ENCODE assay signal across 9 cellular contexts in genomic region chr7:116630357-116630756, GRCh38. TPM values are rescaled to one million over a fixed set of nuclear protein-coding genes. Genes with fewer than 3 reads are reported as not detected.
DNase-seq lines count a peak whose midpoint lies in the region; ATAC-seq, FAIRE-seq and TF ChIP-seq lines count a peak whose summit lies in the region.
"Had no signal": no experiment of that assay in that cellular context is flagged by ENCODE, and none has a peak within 500 bp of the region (broad histone marks: within the 10 kb centered on the region; RNA-seq: fewer than 3 reads in every experiment).

No MANE protein-coding gene starts in this region.

- no peak overlapping the region for H3K27ac Mint-ChIP-seq in WTC11
- H3K27ac Mint-ChIP-seq: naive thymus-derived CD8-positive, alpha-beta T cell had no signal

- TF ChIP-seq CTCF in kidney (IDR thresholded peaks at IDR 0.05; ENCODE audit: borderline replicate concordance, extremely low read depth, insufficient read depth) (no peak), WTC11 (IDR thresholded peaks at IDR 0.05) (no peak)

- CTCF ChIA-PET in WTC11 (lab: Charles Lee) = no interaction called here

- intact Hi-C loops in kidney (cut with DNase I) = no loop called here

- 0 out of 2 replicates have a peak, but pooled peaks cover 3% of the 10 kb centered on the region for H3K4me1 Mint-ChIP-seq in WTC11

- H3K9me3 ChIP-seq in kidney (ENCODE audit: control insufficient read depth in 1 of 2, low read length in 2 of 2) = no peaks in the 10 kb centered on the region

- DNase-seq in kidney = no peak
- no peak for DNase-seq in WTC11 (ENCODE audit: low spot score)
- DNase-seq in NCI-H2171 (lab: John Stamatoyannopoulos, UW) = no peak
- no peak for DNase-seq in stimulated activated CD4-positive, alpha-beta T cell treated with anti-CD3 and anti-CD28 coated beads, Interleukin-2, amount 100 ng/mL, for 24 hours
- DNase-seq in RKO (ENCODE audit: low spot score) = no peak
- DNase-seq: naive thymus-derived CD8-positive, alpha-beta T cell had no signal

- no peak for FAIRE-seq in kidney (lab: Jason Lieb, UNC)

- H3K36me3 ChIP-seq in kidney (ENCODE audit: control insufficient read depth in 1 of 2, insufficient read depth in 2 of 2, low read length in 2 of 2) = no peaks in the 10 kb centered on the region

- ATAC-seq in GM18505 (IDR thresholded peaks at IDR 0.05; ENCODE audit: unreplicated experiment) = peak; percentile 85
- ATAC-seq in GM21515 (IDR thresholded peaks at IDR 0.05; ENCODE audit: unreplicated experiment) = peak; percentile 98
- ATAC-seq in HG03354 (IDR thresholded peaks at IDR 0.05; ENCODE audit: poor library complexity, severe bottlenecking, unreplicated experiment) = peak; percentile 96
- ATAC-seq in WTC11 = no peak

- no peak overlapping the region for H3K4me3 Mint-ChIP-seq in WTC11
- H3K4me3 Mint-ChIP-seq: naive thymus-derived CD8-positive, alpha-beta T cell had no signal

- H3K4me1 ChIP-seq in kidney (ENCODE audit: control insufficient read depth in 1 of 2, insufficient read depth in 1 of 2, low read depth in 1 of 2, low read length in 2 of 2) = peaks cover 5 to 35% of the 10 kb centered on the region in 2 donors

- H3K9me3 Mint-ChIP-seq in WTC11 = peaks cover 17% of the 10 kb centered on the region; the same call in 1 of the 2 replicates
- H3K9me3 Mint-ChIP-seq: naive thymus-derived CD8-positive, alpha-beta T cell had no signal

- no peaks in the 10 kb centered on the region; the same call in 1 of the 2 replicates for H3K27me3 Mint-ChIP-seq in WTC11 (ENCODE audit: low read depth)

- no peaks in the 10 kb centered on the region for H3K36me3 Mint-ChIP-seq in WTC11
- H3K36me3 Mint-ChIP-seq: naive thymus-derived CD8-positive, alpha-beta T cell had no signal

- peak overlapping the region; percentile 67 to 85 for H3K27ac ChIP-seq in kidney (ENCODE audit: low read depth in 2 of 2, low read length in 2 of 2)

- peak overlapping the region; percentile 4 to 34 for H3K4me3 ChIP-seq in kidney (ENCODE audit: low read length in 2 of 2)

- TF ChIP-seq POLR2A in GM18505 (IDR thresholded peaks at IDR 0.05; ENCODE audit: borderline replicate concordance, extremely low read depth, insufficient read depth, insufficient read length) = no peak

- peak overlapping the region in 1 of 2 donors; percentile 4 for H3K9ac ChIP-seq in kidney (ENCODE audit: low read length in 2 of 2)

- POLR2A ChIA-PET in WTC11 (lab: Charles Lee) = no interaction called here

TF ChIP-seq in WTC11, 78 proteins besides CTCF, POLR2A, EP300 and RAD21:
- TF ChIP-seq OVOL2 (CRISPR knock-in tag; IDR thresholded peaks at IDR 0.05; ENCODE audit: borderline replicate concordance) (no peak), MLX (CRISPR knock-in tag; IDR thresholded peaks at IDR 0.05) (no peak), E2F1 (CRISPR knock-in tag; IDR thresholded peaks at IDR 0.05) (no peak), HMGXB4 (CRISPR knock-in tag; IDR thresholded peaks at IDR 0.05) (no peak), ESRRA (CRISPR knock-in tag; IDR thresholded peaks at IDR 0.05; ENCODE audit: borderline replicate concordance) (no peak), ZNF416 (CRISPR knock-in tag; IDR thresholded peaks at IDR 0.05) (no peak), NFATC4 (CRISPR knock-in tag; IDR thresholded peaks at IDR 0.05) (no peak), PRRX2 (CRISPR knock-in tag; IDR thresholded peaks at IDR 0.05) (no peak), E2F4 (CRISPR knock-in tag; IDR thresholded peaks at IDR 0.05; ENCODE audit: borderline replicate concordance, low read depth) (no peak), SOX15 (CRISPR knock-in tag; IDR thresholded peaks at IDR 0.05) (no peak), SP1 (CRISPR knock-in tag; conservative IDR thresholded peaks at IDR 0.05) (no peak), FOXK1 (CRISPR knock-in tag; IDR thresholded peaks at IDR 0.05) (no peak), CBFB (CRISPR knock-in tag; IDR thresholded peaks at IDR 0.05; ENCODE audit: low read depth) (no peak), GTF2I (CRISPR knock-in tag; conservative IDR thresholded peaks at IDR 0.05) (no peak), TEAD4 (CRISPR knock-in tag; IDR thresholded peaks at IDR 0.05) (no peak), MYBL2 (CRISPR knock-in tag; IDR thresholded peaks at IDR 0.05) (no peak), NR3C1 (CRISPR knock-in tag; conservative IDR thresholded peaks at IDR 0.05; ENCODE audit: low read depth) (no peak), ZNF232 (CRISPR knock-in tag; IDR thresholded peaks at IDR 0.05) (no peak), E2F5 (CRISPR knock-in tag; IDR thresholded peaks at IDR 0.05) (no peak), NR1H2 (CRISPR knock-in tag; IDR thresholded peaks at IDR 0.05) (no peak)
TF ChIP-seq in WTC11: peak in this region for 0.

RNA-seq across cellular contexts. Expression of gene MET, which starts 41.6 kb away (rescaled TPM):
- 225 TPM for total RNA-seq in kidney
- 13.4 TPM for polyA plus RNA-seq in kidney (ENCODE audit: insufficient read depth, low read depth, low replicate concordance)
- 9.4 to 12.8 TPM (median 11.6 TPM) in 3 replicates for total RNA-seq in WTC11 (2021)
- total RNA-seq: naive thymus-derived CD8-positive, alpha-beta T cell had no signal
- polyA plus RNA-seq: naive thymus-derived CD8-positive, alpha-beta T cell had no signal

Comparison
In these comparisons a context has a peak if more than half of its experiments do, and no peak if none do; other contexts are left out.
1. RNA of gene MET, which starts 41.6 kb away (total RNA-seq): 225 TPM in kidney (single experiment); 9.4 to 12.8 TPM in WTC11; every median in the first group is over 10 times any median in the second.